ENCODE assay signal across 10 cellular contexts in genomic region chr17:51050291-51051033, GRCh38.
DNase-seq lines count a peak whose midpoint lies in the region; ATAC-seq and TF ChIP-seq lines count a peak whose summit lies in the region.
"Had no signal": no experiment of that assay in that cellular context is flagged by ENCODE, and none has a peak within 500 bp of the region (broad histone marks: within the 10 kb centered on the region; RNA-seq: fewer than 3 reads in every experiment).

No MANE protein-coding gene starts in this region.

- no peak overlapping the region for H3K4me3 Mint-ChIP-seq in GM23338
- no peak overlapping the region for H3K4me3 Mint-ChIP-seq in activated T-cell treated with anti-CD3 and anti-CD28 coated beads, Interleukin-2, amount 50 U/mL, for 4 hours

- DNase-seq in GM23338 (ENCODE audit: low spot score) (no peak), kidney tubule cell (ENCODE audit: low spot score) (peak; percentile 74), AG08395 (ENCODE audit: low spot score) (no peak), NCI-H1436 treated with DMSO at 0.1 percent for 48 hours (lab: John Stamatoyannopoulos, UW) (no peak)
- no peak for DNase-seq in stimulated activated CD8-positive, alpha-beta memory T cell treated with anti-CD3 and anti-CD28 coated beads, Interleukin-4, amount 100 ng/mL, for 48 hours
- no peak for DNase-seq in activated T-cell treated with anti-CD3 and anti-CD28 coated beads, Interleukin-2, amount 50 U/mL, for 4 hours
- DNase-seq: body of pancreas, MG63 had no signal

- H3F3A ChIP-seq in GM23338 (replicated peaks; ENCODE audit: low read depth) = no peaks in the 10 kb centered on the region

- no peaks in the 10 kb centered on the region for H3K27me3 ChIP-seq in GM23338 (ENCODE audit: insufficient read depth)
- H3K27me3 ChIP-seq: body of pancreas, MG63 had no signal

- H3K27ac ChIP-seq in GM23338 (ENCODE audit: low read depth) = no peak overlapping the region

- peaks cover 5% of the 10 kb centered on the region; the same call in 1 of the 3 replicates for H3K4me1 Mint-ChIP-seq in GM23338
- H3K4me1 Mint-ChIP-seq in activated T-cell treated with anti-CD3 and anti-CD28 coated beads, Interleukin-2, amount 50 U/mL, for 4 hours (ENCODE audit: low read depth) = peaks cover 8% of the 10 kb centered on the region

- H3K4me2 ChIP-seq in GM23338 = no peak overlapping the region

- H4K20me1 ChIP-seq in GM23338 (replicated peaks; ENCODE audit: insufficient read depth) = no peaks in the 10 kb centered on the region

- H3K27me3 Mint-ChIP-seq in GM23338 (ENCODE audit: insufficient read depth, low read depth, poor library complexity) = peaks cover 1% of the 10 kb centered on the region
- H3K27me3 Mint-ChIP-seq in activated T-cell treated with anti-CD3 and anti-CD28 coated beads, Interleukin-2, amount 50 U/mL, for 4 hours (ENCODE audit: low read depth) = no peaks in the 10 kb centered on the region

- peaks cover 2% of the 10 kb centered on the region; the same call in 1 of the 2 replicates for H3K79me2 ChIP-seq in GM23338 (replicated peaks; ENCODE audit: insufficient read depth)

- TF ChIP-seq CTCF in GM23338 (conservative IDR thresholded peaks at IDR 0.05; ENCODE audit: low read depth in 2 of 2) = no peak

- no peaks in the 10 kb centered on the region for H3K9me2 ChIP-seq in GM23338 (ENCODE audit: insufficient read depth)

- H3K9me3 Mint-ChIP-seq in GM23338 = no peaks in the 10 kb centered on the region
- no peaks in the 10 kb centered on the region for H3K9me3 Mint-ChIP-seq in activated T-cell treated with anti-CD3 and anti-CD28 coated beads, Interleukin-2, amount 50 U/mL, for 4 hours

- H3K36me3 Mint-ChIP-seq in GM23338 (ENCODE audit: low read depth) = no peaks in the 10 kb centered on the region
- H3K36me3 Mint-ChIP-seq in activated T-cell treated with anti-CD3 and anti-CD28 coated beads, Interleukin-2, amount 50 U/mL, for 4 hours (ENCODE audit: insufficient read depth) = peaks cover 8% of the 10 kb centered on the region

- H3K27ac Mint-ChIP-seq in GM23338 = peak overlapping the region; percentile 70; the same call in 1 of the 2 replicates

- no peak overlapping the region for H3K4me3 ChIP-seq in GM23338
- H3K4me3 ChIP-seq: body of pancreas, MG63 had no signal

- no peak overlapping the region for H2AFZ ChIP-seq in GM23338

- H3K36me3 ChIP-seq in GM23338 (ENCODE audit: insufficient read depth) = no peaks in the 10 kb centered on the region
- H3K36me3 ChIP-seq: MG63 had no signal

- peaks cover 15% of the 10 kb centered on the region; the same call in 1 of the 2 replicates for H3K4me1 ChIP-seq in GM23338 (ENCODE audit: insufficient read depth)

- peak; percentile 85 for ATAC-seq in GM18870 (IDR thresholded peaks at IDR 0.05; ENCODE audit: unreplicated experiment)
- no peak for ATAC-seq in GM23338
- ATAC-seq in HG03571 (IDR thresholded peaks at IDR 0.05; ENCODE audit: unreplicated experiment) = peak; percentile 82
- ATAC-seq in activated T-cell treated with anti-CD3 and anti-CD28 coated beads, Interleukin-2, amount 50 U/mL, for 4 hours = no peak
- ATAC-seq: body of pancreas had no signal

TF ChIP-seq in GM23338, 12 proteins besides CTCF, POLR2A, EP300 and RAD21 (continues in another document):
- TF ChIP-seq ZNF462 (CRISPR knock-in tag; IDR thresholded peaks at IDR 0.05) (no peak), CREB1 (CRISPR knock-in tag; IDR thresholded peaks at IDR 0.05; ENCODE audit: low read depth) (no peak), ZNF114 (CRISPR knock-in tag; IDR thresholded peaks at IDR 0.05) (no peak), STAT1 (IDR thresholded peaks at IDR 0.05; ENCODE audit: unreplicated experiment) (no peak), EZH2 (IDR thresholded peaks at IDR 0.05; ENCODE audit: low read depth, unreplicated experiment) (no peak), ETS1 (IDR thresholded peaks at IDR 0.05) (no peak), POLR2AphosphoS5 (IDR thresholded peaks at IDR 0.05; ENCODE audit: low read depth) (no peak), JUNB (IDR thresholded peaks at IDR 0.05; ENCODE audit: unreplicated experiment) (no peak), NANOG (IDR thresholded peaks at IDR 0.05; ENCODE audit: borderline replicate concordance) (no peak), ZNF331 (CRISPR knock-in tag; IDR thresholded peaks at IDR 0.05; ENCODE audit: low read depth) (no peak)

Comparison
In these comparisons a context has a peak if more than half of its experiments do, and no peak if none do; other contexts are left out.
1. ATAC-seq: peak in GM18870 (single experiment) and HG03571 (single experiment); none in GM23338 (single experiment) and activated T-cell treated with anti-CD3 and anti-CD28 coated beads, Interleukin-2, amount 50 U/mL, for 4 hours (0 of 2).